1 cellular context compared by ENCODE assay signal in genomic region chr19:44726465-44726864, GRCh38.
TF ChIP-seq lines count a peak whose summit lies in the region.

No MANE protein-coding gene starts in this region.

TF ChIP-seq in HepG2, 621 proteins besides CTCF, POLR2A, EP300 and RAD21:
- TF ChIP-seq ZNF501 (CRISPR knock-in tag; IDR thresholded peaks at IDR 0.05) = no peak
- TF ChIP-seq PAXIP1 (CRISPR knock-in tag; conservative IDR thresholded peaks at IDR 0.05) = 0 out of 2 replicates have a peak, but pooled peaks have one; percentile 17
- TF ChIP-seq ZMAT3 (CRISPR knock-in tag; conservative IDR thresholded peaks at IDR 0.05) = no peak
- TF ChIP-seq MED13 (CRISPR knock-in tag; IDR thresholded peaks at IDR 0.05) = 0 out of 2 replicates have a peak, but pooled peaks have one; percentile 43
- TF ChIP-seq HNF4G (IDR thresholded peaks at IDR 0.05; ENCODE audit: borderline replicate concordance, low read depth, low read length) = peak; percentile 23; the same call in 1 of the 2 replicates
- TF ChIP-seq HNF4G (CRISPR knock-in tag; IDR thresholded peaks at IDR 0.05; ENCODE audit: borderline replicate concordance, low read depth) = no peak
- no peak for TF ChIP-seq ZNF704 (CRISPR knock-in tag; IDR thresholded peaks at IDR 0.05; ENCODE audit: borderline replicate concordance)
- no peak for TF ChIP-seq KMT2B (CRISPR knock-in tag; IDR thresholded peaks at IDR 0.05)
- TF ChIP-seq TRIM22 (IDR thresholded peaks at IDR 0.05) = no peak
- no peak for TF ChIP-seq ZNF562 (CRISPR knock-in tag; IDR thresholded peaks at IDR 0.05; ENCODE audit: borderline replicate concordance)
- TF ChIP-seq NPAS2 (CRISPR knock-in tag; IDR thresholded peaks at IDR 0.05; ENCODE audit: borderline replicate concordance) = no peak
- 0 out of 2 replicates have a peak, but pooled peaks have one; percentile 47 for TF ChIP-seq PHF21A (CRISPR knock-in tag; IDR thresholded peaks at IDR 0.05)
- peak; percentile 88 for TF ChIP-seq RXRA (CRISPR knock-in tag; IDR thresholded peaks at IDR 0.05)
- peak; percentile 76 for TF ChIP-seq HOXA3 (CRISPR knock-in tag; IDR thresholded peaks at IDR 0.05)
- no peak for TF ChIP-seq ETS1 (CRISPR knock-in tag; IDR thresholded peaks at IDR 0.05)
- no peak for TF ChIP-seq SAP130 (CRISPR knock-in tag; IDR thresholded peaks at IDR 0.05; ENCODE audit: low read depth)
- TF ChIP-seq PITX1 (CRISPR knock-in tag; IDR thresholded peaks at IDR 0.05) = 0 out of 2 replicates have a peak, but pooled peaks have one; percentile 15
- TF ChIP-seq SP5 (CRISPR knock-in tag; IDR thresholded peaks at IDR 0.05; ENCODE audit: borderline replicate concordance, low read depth) = no peak
- no peak for TF ChIP-seq STAG1 (CRISPR knock-in tag; IDR thresholded peaks at IDR 0.05)
- TF ChIP-seq ZEB1 (IDR thresholded peaks at IDR 0.05; ENCODE audit: insufficient replicate concordance, low read depth) = peak; percentile 75
- no peak for TF ChIP-seq ZNF770 (CRISPR knock-in tag; IDR thresholded peaks at IDR 0.05)
- 0 out of 2 replicates have a peak, but pooled peaks have one; percentile 54 for TF ChIP-seq ZMYM2 (CRISPR knock-in tag; IDR thresholded peaks at IDR 0.05)
- peak; percentile 95 for TF ChIP-seq THRA (CRISPR knock-in tag; IDR thresholded peaks at IDR 0.05; ENCODE audit: borderline replicate concordance)
- no peak for TF ChIP-seq SETDB1 (CRISPR knock-in tag; IDR thresholded peaks at IDR 0.05; ENCODE audit: borderline replicate concordance)
- TF ChIP-seq ZNF256 (CRISPR knock-in tag; conservative IDR thresholded peaks at IDR 0.05) = no peak
- TF ChIP-seq CEBPB (IDR thresholded peaks at IDR 0.05; ENCODE audit: borderline replicate concordance, low read depth, low read length) = peak; percentile 72; the same call in 1 of the 2 replicates
- TF ChIP-seq HNF4A (CRISPR knock-in tag; IDR thresholded peaks at IDR 0.05) = peak; percentile 52
- no peak for TF ChIP-seq TEAD2 (CRISPR knock-in tag; IDR thresholded peaks at IDR 0.05)
- peak; percentile 63; the same call in 1 of the 2 replicates for TF ChIP-seq ZNF460 (CRISPR knock-in tag; IDR thresholded peaks at IDR 0.05; ENCODE audit: borderline replicate concordance)
- peak; percentile 56 for TF ChIP-seq RARA (CRISPR knock-in tag; IDR thresholded peaks at IDR 0.05)
- peak; percentile 81; the same call in 1 of the 2 replicates for TF ChIP-seq ZNF362 (CRISPR knock-in tag; IDR thresholded peaks at IDR 0.05; ENCODE audit: borderline replicate concordance)
- no peak for TF ChIP-seq SOX6 (IDR thresholded peaks at IDR 0.05)
- TF ChIP-seq SOX6 (CRISPR knock-in tag; IDR thresholded peaks at IDR 0.05) = 0 out of 2 replicates have a peak, but pooled peaks have one; percentile 9
- TF ChIP-seq SIX1 (CRISPR knock-in tag; IDR thresholded peaks at IDR 0.05; ENCODE audit: borderline replicate concordance) = no peak
- TF ChIP-seq HOXA7 (CRISPR knock-in tag; IDR thresholded peaks at IDR 0.05) = no peak
- TF ChIP-seq ZNF20 (CRISPR knock-in tag; IDR thresholded peaks at IDR 0.05) = no peak
- 0 out of 2 replicates have a peak, but pooled peaks have one; percentile 37 for TF ChIP-seq ADNP (CRISPR knock-in tag; IDR thresholded peaks at IDR 0.05)
- TF ChIP-seq NR2C2 (CRISPR knock-in tag; IDR thresholded peaks at IDR 0.05; ENCODE audit: borderline replicate concordance) = peak; percentile 33; the same call in 1 of the 2 replicates
- peak; percentile 54; the same call in 1 of the 2 replicates for TF ChIP-seq RXRB (CRISPR knock-in tag; IDR thresholded peaks at IDR 0.05; ENCODE audit: borderline replicate concordance)
- no peak for TF ChIP-seq HMG20B (CRISPR knock-in tag; conservative IDR thresholded peaks at IDR 0.05)
- TF ChIP-seq CEBPG (CRISPR knock-in tag; IDR thresholded peaks at IDR 0.05) = peak; percentile 64; the same call in 1 of the 2 replicates
- TF ChIP-seq NR2F6 (IDR thresholded peaks at IDR 0.05) = peak; percentile 36; the same call in 1 of the 2 replicates
- peak; percentile 58 for TF ChIP-seq NR2F6 (CRISPR knock-in tag; IDR thresholded peaks at IDR 0.05)
- TF ChIP-seq NFE2L2 (IDR thresholded peaks at IDR 0.05; ENCODE audit: low read length) = no peak
- no peak for TF ChIP-seq FOXK1 (CRISPR knock-in tag; IDR thresholded peaks at IDR 0.05; ENCODE audit: borderline replicate concordance, low read depth)
- no peak for TF ChIP-seq ZNF83 (CRISPR knock-in tag; IDR thresholded peaks at IDR 0.05; ENCODE audit: borderline replicate concordance)
- no peak for TF ChIP-seq THAP9 (CRISPR knock-in tag; IDR thresholded peaks at IDR 0.05; ENCODE audit: borderline replicate concordance)
- 0 out of 2 replicates have a peak, but pooled peaks have one; percentile 28 for TF ChIP-seq GATAD2A (CRISPR knock-in tag; IDR thresholded peaks at IDR 0.05)
- no peak for TF ChIP-seq JARID2 (CRISPR knock-in tag; IDR thresholded peaks at IDR 0.05; ENCODE audit: insufficient replicate concordance)
